In genomic region chr13:79482271-79482970, GRCh38 we compare ENCODE assay signal across 8 cellular contexts. TPM values are rescaled to one million over a fixed set of nuclear protein-coding genes. Genes with fewer than 3 reads are reported as not detected.
DNase-seq lines count a peak whose midpoint lies in the region; ATAC-seq and TF ChIP-seq lines count a peak whose summit lies in the region.

No MANE protein-coding gene starts in this region.

- H3K9me3 ChIP-seq in SJCRH30 (replicated peaks) (no peaks in the 10 kb centered on the region), esophagus muscularis mucosa (no peaks in the 10 kb centered on the region), prostate gland (no peaks in the 10 kb centered on the region)

- H3K27me3 ChIP-seq in SJCRH30 (no peaks in the 10 kb centered on the region), esophagus muscularis mucosa (no peaks in the 10 kb centered on the region), prostate gland (replicated peaks; ENCODE audit: insufficient read depth) (no peaks in the 10 kb centered on the region)

- DNase-seq in GM12865 (ENCODE audit: low read depth) (no peak), SJCRH30 (no peak), esophagus muscularis mucosa (ENCODE audit: extremely low spot score) (no peak), prostate gland (ENCODE audit: low spot score) (no peak), GDM1 (lab: John Stamatoyannopoulos, UW) (no peak)
- DNase-seq in activated CD4-positive, CD25-positive, alpha-beta regulatory T cell treated with anti-CD3 and anti-CD28 coated beads, Interleukin-2, amount 50 U/mL, for 72 hours: no peak

- no peak overlapping the region for H3K27ac ChIP-seq in SJCRH30
- no peak overlapping the region for H3K27ac ChIP-seq in esophagus muscularis mucosa (replicated peaks in 1 of 4)
- H3K27ac ChIP-seq in prostate gland: no peak overlapping the region

- 71% methylated on average over 3 of the region's 3 CpGs for WGBS in esophagus muscularis mucosa
- 56% methylated on average over 3 of the region's 3 CpGs for WGBS in prostate gland

- TF ChIP-seq POLR2A in esophagus muscularis mucosa (IDR thresholded peaks at IDR 0.05; ENCODE audit: low read depth) (no peak), prostate gland (IDR thresholded peaks at IDR 0.05) (no peak)

- ATAC-seq in GM19035 (IDR thresholded peaks at IDR 0.05; ENCODE audit: unreplicated experiment) (no peak), GM21515 (IDR thresholded peaks at IDR 0.05; ENCODE audit: unreplicated experiment) (no peak)

- no peak for TF ChIP-seq EP300 in esophagus muscularis mucosa (IDR thresholded peaks at IDR 0.05)

- H3K36me3 ChIP-seq in SJCRH30: no peaks in the 10 kb centered on the region
- H3K36me3 ChIP-seq in esophagus muscularis mucosa: no peaks in the 10 kb centered on the region
- no peaks in the 10 kb centered on the region for H3K36me3 ChIP-seq in prostate gland

- intact Hi-C loops in esophagus muscularis mucosa (cut with DNase I): loop anchor here (10.0 kb wide), 1 partner anchor 52 kb away; no protein-coding TSS in a partner anchor
- intact Hi-C loops in prostate gland (cut with DNase I): no loop called here

- H3K4me3 ChIP-seq in GM12865 (ENCODE audit: low read depth, low read length) (peak overlapping the region; percentile 82), SJCRH30 (peak overlapping the region; percentile 75), esophagus muscularis mucosa (peak overlapping the region; percentile 73 to 92 (median 78)), prostate gland (peak overlapping the region; percentile 77 to 89)

- no peak for TF ChIP-seq CTCF in GM12865 (IDR thresholded peaks at IDR 0.05; ENCODE audit: insufficient read depth, low read depth, low read length, missing control alignments)
- TF ChIP-seq CTCF in esophagus muscularis mucosa (IDR thresholded peaks at IDR 0.05): no peak
- no peak for TF ChIP-seq CTCF in prostate gland (IDR thresholded peaks at IDR 0.05)

- H3K4me1 ChIP-seq in SJCRH30 (peaks cover 9% of the 10 kb centered on the region), esophagus muscularis mucosa (peaks cover 14 to 31% (median 22%) of the 10 kb centered on the region in 4 donors), prostate gland (replicated peaks) (no peaks in the 10 kb centered on the region)

RNA-seq across cellular contexts. Expression of gene NDFIP2, which starts 1.5 kb away (rescaled TPM):
- 51.3 and 55.7 TPM in 2 replicates for total RNA-seq in SJCRH30 (2014; rRNA removed; shearing (Covaris generic))
- 10 to 100 TPM in 2 of 4 donors, 1 to 10 TPM in 2; 9.0 to 12.8 (median 10.2) TPM for total RNA-seq in esophagus muscularis mucosa
- total RNA-seq in prostate gland: 10 to 100 TPM; 22.2 to 30.8 TPM
